Comparison of ENCODE assay signal across 1 cellular context in the genomic region with DNA sequence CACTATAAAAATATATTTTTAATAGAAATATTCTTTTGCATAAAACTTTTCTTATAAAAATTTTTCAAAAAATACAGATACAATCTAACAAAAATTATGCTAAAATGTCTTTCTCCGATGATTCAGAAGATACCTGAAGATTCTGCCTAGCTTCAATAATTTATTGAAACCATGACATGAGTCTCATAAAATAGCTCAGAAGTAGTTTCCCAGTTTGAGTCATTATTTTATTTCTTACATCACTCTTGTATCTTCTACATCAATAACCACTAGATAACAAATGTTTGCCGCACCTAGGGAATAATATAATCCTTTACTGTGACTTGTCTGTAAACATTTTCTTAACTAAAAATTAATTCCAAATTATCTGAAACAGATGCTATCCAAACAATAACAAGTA.
TF ChIP-seq lines count a peak whose summit lies in the region.

No MANE protein-coding gene starts in this region.

TF ChIP-seq in GM12878, 131 proteins besides CTCF, POLR2A, EP300 and RAD21 (continued from another document):
- no peak for TF ChIP-seq DPF2 (IDR thresholded peaks at IDR 0.05)
